Comparison of ENCODE assay signal across 23 cellular contexts in the genomic region with DNA sequence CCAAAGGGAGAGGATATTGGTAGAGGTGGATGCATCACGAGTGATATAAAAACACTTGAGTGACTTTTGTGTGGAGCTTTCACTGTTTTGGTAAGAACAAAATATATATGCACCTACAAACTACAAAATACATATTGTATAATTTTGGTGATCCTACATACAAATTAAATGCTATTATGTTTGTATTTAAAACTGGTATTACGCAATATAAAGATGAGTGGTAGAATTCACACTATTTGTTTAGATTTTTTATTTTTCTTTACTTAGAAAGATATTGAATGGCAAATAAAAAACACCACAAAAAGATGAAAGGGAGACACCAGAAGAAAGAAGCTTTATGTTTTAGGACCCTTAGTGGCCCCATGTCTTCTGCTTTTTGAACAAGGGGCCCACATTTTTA.
DNase-seq lines count a peak whose midpoint lies in the region; ATAC-seq, FAIRE-seq and TF ChIP-seq lines count a peak whose summit lies in the region.
"Had no signal": no experiment of that assay in that cellular context is flagged by ENCODE, and none has a peak within 500 bp of the region (broad histone marks: within the 10 kb centered on the region; RNA-seq: fewer than 3 reads in every experiment).

No MANE protein-coding gene starts in this region.

- H3K4me3 ChIP-seq in HepG2 (replicated peaks in 1 of 3; ENCODE audit: insufficient read depth in 1 of 3, low read depth in 2 of 3, low read length in 3 of 3) (no peak overlapping the region), right lobe of liver (no peak overlapping the region), K562 (no peak overlapping the region)
- H3K4me3 ChIP-seq: BLaER1, GM12878 had no signal

- ATAC-seq in HepG2 (no peak), right lobe of liver (no peak), K562 (no peak), GM21717 (IDR thresholded peaks at IDR 0.05; ENCODE audit: unreplicated experiment) (no peak), HG02798 (IDR thresholded peaks at IDR 0.05; ENCODE audit: poor library complexity, unreplicated experiment) (no peak)
- ATAC-seq: GM12878 had no signal

- H3K79me2 ChIP-seq in HepG2 (ENCODE audit: insufficient read depth, low read length) (no peaks in the 10 kb centered on the region), K562 (ENCODE audit: control insufficient read depth, insufficient read depth, low read length) (no peaks in the 10 kb centered on the region)

- H3K27ac ChIP-seq in HepG2 (ENCODE audit: extremely low read length, insufficient read depth, low read length) = no peak overlapping the region
- H3K27ac ChIP-seq in right lobe of liver = no peak overlapping the region
- no peak overlapping the region for H3K27ac ChIP-seq in K562 (ENCODE audit: extremely low read depth, low read depth, low read length)
- H3K27ac ChIP-seq: 22Rv1, BLaER1 had no signal

- BruUV-seq in HepG2 (replicated peaks; lab: Mats Ljungman, UMichigan) (no TSS peak), K562 (replicated peaks; lab: Mats Ljungman, UMichigan) (no TSS peak)

- POLR2A ChIA-PET in HepG2 (lab: Yijun Ruan, JAX) = no interaction called here
- POLR2A ChIA-PET in K562 (lab: Yijun Ruan, JAX) = interaction anchor here (0.9 to 1.7 kb wide), 2 partner anchors 21 to 35 kb away, joined by 3 read pairs; no protein-coding TSS in a partner anchor

- H3K4me1 ChIP-seq in HepG2 (ENCODE audit: insufficient read depth, low read length) (no peaks in the 10 kb centered on the region), right lobe of liver (no peaks in the 10 kb centered on the region), K562 (replicated peaks in 1 of 2; ENCODE audit: control insufficient read depth in 2 of 2, insufficient read depth in 2 of 2, low read length in 2 of 2) (no peaks in the 10 kb centered on the region)
- H3K4me1 ChIP-seq: BE2C, BLaER1 had no signal

- H3K36me3 ChIP-seq in HepG2 (replicated peaks in 1 of 2; ENCODE audit: control insufficient read depth in 1 of 2, insufficient read depth in 2 of 2, low read length in 2 of 2) = no peaks in the 10 kb centered on the region
- no peaks in the 10 kb centered on the region for H3K36me3 ChIP-seq in right lobe of liver
- H3K36me3 ChIP-seq in K562 (ENCODE audit: control insufficient read depth, insufficient read depth, low read length) = no peaks in the 10 kb centered on the region
- H3K36me3 ChIP-seq: BE2C, BLaER1 had no signal

- TF ChIP-seq EP300 in HepG2 (IDR thresholded peaks at IDR 0.05; ENCODE audit: low read depth in 2 of 2, low read length in 2 of 2) (no peak), HepG2 (CRISPR knock-in tag; IDR thresholded peaks at IDR 0.05; ENCODE audit: borderline replicate concordance) (no peak), K562 (IDR thresholded peaks at IDR 0.05; ENCODE audit: low read length) (no peak)

- FAIRE-seq in HepG2 (lab: Jason Lieb, UNC) (no peak), K562 (lab: Jason Lieb, UNC) (no peak)
- FAIRE-seq: GM12878, GM12892 had no signal

- no peak overlapping the region for H3K9ac ChIP-seq in HepG2 (ENCODE audit: insufficient read depth, low read depth, low read length)
- H3K9ac ChIP-seq in K562 (ENCODE audit: insufficient read depth in 1 of 2, low read depth in 2 of 2, low read length in 2 of 2) = no peak overlapping the region
- H3K9ac ChIP-seq: BLaER1 had no signal

- TF ChIP-seq POLR2A in HepG2 (IDR thresholded peaks at IDR 0.05; ENCODE audit: insufficient read depth in 1 of 2, low read depth in 2 of 2, low read length in 2 of 2) (no peak), right lobe of liver (IDR thresholded peaks at IDR 0.05) (no peak), K562 (conservative IDR thresholded peaks at IDR 0.05) (no peak)

- H2AFZ ChIP-seq in HepG2 (ENCODE audit: low read length) = no peak overlapping the region
- H2AFZ ChIP-seq in K562 (ENCODE audit: low read depth, low read length) = no peak overlapping the region

- no peak for TF ChIP-seq RAD21 in HepG2 (CRISPR knock-in tag; IDR thresholded peaks at IDR 0.05)
- TF ChIP-seq RAD21 in K562 (CRISPR knock-in tag; conservative IDR thresholded peaks at IDR 0.05 in 1 of 2, IDR thresholded peaks at IDR 0.05 in 1 of 2) = no peak

- no peaks in the 10 kb centered on the region for H3K9me3 ChIP-seq in HepG2 (ENCODE audit: low read length)
- no peaks in the 10 kb centered on the region for H3K9me3 ChIP-seq in right lobe of liver
- no peaks in the 10 kb centered on the region for H3K9me3 ChIP-seq in K562 (replicated peaks; ENCODE audit: control insufficient read depth, insufficient read depth, low read depth, low read length)
- H3K9me3 ChIP-seq: BE2C, BLaER1 had no signal

- H3K9me1 ChIP-seq in K562 (ENCODE audit: control insufficient read depth, insufficient read depth, low read length) = no peaks in the 10 kb centered on the region

- H3K27me3 ChIP-seq in HepG2 (ENCODE audit: control insufficient read depth in 1 of 2, insufficient read depth in 2 of 2, low read length in 2 of 2) = no peaks in the 10 kb centered on the region
- H3K27me3 ChIP-seq in right lobe of liver = no peaks in the 10 kb centered on the region
- peaks cover 4 to 20% of the 10 kb centered on the region in 2 experiments; a peak in 4 of 5 replicates for H3K27me3 ChIP-seq in K562 (ENCODE audit: control insufficient read depth in 2 of 2, insufficient read depth in 2 of 2, low read length in 2 of 2)
- H3K27me3 ChIP-seq: BE2C, BLaER1 had no signal

- WGBS in HepG2 (ENCODE audit: low lambda C conversion rate) = 34% methylated on average over 2 of the region's 2 CpGs
- 81% methylated on average over 2 of the region's 2 CpGs for WGBS in right lobe of liver (ENCODE audit: insufficient coverage, low coverage, low lambda C conversion rate, missing lambda C conversion rate)
- 0% methylated on average over 2 of the region's 2 CpGs for WGBS in K562 (ENCODE audit: insufficient coverage, low coverage, missing lambda C conversion rate)

- CTCF ChIA-PET in HepG2 (lab: Yijun Ruan, JAX; ENCODE audit: low intra/inter-chr PET ratio, low total read pairs) (no interaction called here), K562 (lab: Yijun Ruan, JAX; ENCODE audit: low intra/inter-chr PET ratio) (no interaction called here)

- in situ Hi-C loops in HepG2 (cut with HindIII; ENCODE audit: extremely low pct_ligation_motif_present, low pct_unique_long_range_greater_than_20kb) = no loop called here
- in situ Hi-C loops in K562 (cut with MboI) = no loop called here

- DNase-seq in HepG2 (ENCODE audit: low spot score) (no peak), right lobe of liver (no peak), K562 (ENCODE audit: extremely low read depth in 1 of 4, low spot score in 3 of 4) (no peak)
- DNase-seq: ACHN; BE2C; C1 segment of cervical spinal cord; CD4-positive, alpha-beta memory T cell; CD4-positive, CD25-positive, alpha-beta regulatory T cell; CD8-positive, alpha-beta memory T cell; COR-L47; DMS 273 treated with DMSO at 0.1 percent for 48 hours; DMS153; DMS53; DMS79; DND-41; EL; GDM1 had no signal

- intact Hi-C loops in HepG2 (cut with micrococcal nuclease; ENCODE audit: unreplicated experiment) (no loop called here), right lobe of liver (cut with DNase I) (no loop called here), K562 (cut with micrococcal nuclease) (no loop called here)

- TF ChIP-seq CTCF in HepG2 (CRISPR knock-in tag; IDR thresholded peaks at IDR 0.05) (no peak), right lobe of liver (IDR thresholded peaks at IDR 0.05) (no peak), K562 (IDR thresholded peaks at IDR 0.05 in 2 of 3, conservative IDR thresholded peaks at IDR 0.05 in 1 of 3; ENCODE audit: insufficient read depth in 2 of 3, low read depth in 1 of 3, low read length in 3 of 3) (no peak)

- H4K20me1 ChIP-seq in HepG2 (ENCODE audit: insufficient read depth, low read length) = no peaks in the 10 kb centered on the region
- no peaks in the 10 kb centered on the region for H4K20me1 ChIP-seq in K562 (replicated peaks; ENCODE audit: control insufficient read depth, insufficient read depth, low read length)
- H4K20me1 ChIP-seq: BLaER1 had no signal

- no peak overlapping the region for H3K4me2 ChIP-seq in HepG2 (ENCODE audit: low read depth, low read length)
- no peak overlapping the region for H3K4me2 ChIP-seq in K562 (ENCODE audit: insufficient read depth, low read length)
- H3K4me2 ChIP-seq: BLaER1 had no signal

TF ChIP-seq in HepG2, 621 proteins besides CTCF, POLR2A, EP300 and RAD21:
- no peak for TF ChIP-seq SIN3B (IDR thresholded peaks at IDR 0.05; ENCODE audit: low read length)
- no peak for TF ChIP-seq RBM22 (optimal IDR thresholded peaks at IDR 0.05; ENCODE audit: low read length)
- TF ChIP-seq CEBPB (IDR thresholded peaks at IDR 0.05; ENCODE audit: borderline replicate concordance, low read depth, low read length) = peak; percentile 78; the same call in 1 of the 2 replicates
- no peak for TF ChIP-seq ZNF724P (CRISPR knock-in tag; IDR thresholded peaks at IDR 0.05; ENCODE audit: borderline replicate concordance)

TF ChIP-seq in K562, 482 proteins besides CTCF, POLR2A, EP300 and RAD21:
- TF ChIP-seq LEF1 (IDR thresholded peaks at IDR 0.05) = no peak
- TF ChIP-seq ADNP (tag; IDR thresholded peaks at IDR 0.05) = no peak
- no peak for TF ChIP-seq MED1 (CRISPR knock-in tag; IDR thresholded peaks at IDR 0.05; ENCODE audit: borderline replicate concordance)
- TF ChIP-seq, protein P1, sequence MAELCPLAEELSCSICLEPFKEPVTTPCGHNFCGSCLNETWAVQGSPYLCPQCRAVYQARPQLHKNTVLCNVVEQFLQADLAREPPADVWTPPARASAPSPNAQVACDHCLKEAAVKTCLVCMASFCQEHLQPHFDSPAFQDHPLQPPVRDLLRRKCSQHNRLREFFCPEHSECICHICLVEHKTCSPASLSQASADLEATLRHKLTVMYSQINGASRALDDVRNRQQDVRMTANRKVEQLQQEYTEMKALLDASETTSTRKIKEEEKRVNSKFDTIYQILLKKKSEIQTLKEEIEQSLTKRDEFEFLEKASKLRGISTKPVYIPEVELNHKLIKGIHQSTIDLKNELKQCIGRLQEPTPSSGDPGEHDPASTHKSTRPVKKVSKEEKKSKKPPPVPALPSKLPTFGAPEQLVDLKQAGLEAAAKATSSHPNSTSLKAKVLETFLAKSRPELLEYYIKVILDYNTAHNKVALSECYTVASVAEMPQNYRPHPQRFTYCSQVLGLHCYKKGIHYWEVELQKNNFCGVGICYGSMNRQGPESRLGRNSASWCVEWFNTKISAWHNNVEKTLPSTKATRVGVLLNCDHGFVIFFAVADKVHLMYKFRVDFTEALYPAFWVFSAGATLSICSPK (IDR thresholded peaks at IDR 0.05; ENCODE audit: borderline replicate concordance) = no peak
- peak; percentile 80 for TF ChIP-seq CEBPB (tag; IDR thresholded peaks at IDR 0.05)
- no peak for TF ChIP-seq CHD1 (IDR thresholded peaks at IDR 0.05; ENCODE audit: low read length)
- TF ChIP-seq ZKSCAN1 (IDR thresholded peaks at IDR 0.05; ENCODE audit: low read depth, low read length) = no peak
- TF ChIP-seq CEBPG (CRISPR knock-in tag; IDR thresholded peaks at IDR 0.05) = no peak
- TF ChIP-seq CEBPG (tag; conservative IDR thresholded peaks at IDR 0.05 in 1 of 2, IDR thresholded peaks at IDR 0.05 in 1 of 2) = peak in 1 of 2 experiments; percentile 95; a peak in 2 of 4 replicates
- TF ChIP-seq KLF10 (CRISPR knock-in tag; IDR thresholded peaks at IDR 0.05) = no peak
- no peak for TF ChIP-seq FIP1L1 (IDR thresholded peaks at IDR 0.05; ENCODE audit: low read depth, low read length, poor library complexity, severe bottlenecking)
- TF ChIP-seq STAT5A (IDR thresholded peaks at IDR 0.05; ENCODE audit: borderline replicate concordance, low read length) = no peak
TF ChIP-seq in K562: peak in this region for 2.
